In genomic region chr14:43198465-43198864, GRCh38 we compare ENCODE assay signal across 34 cellular contexts.
"Had no signal": no experiment of that assay in that cellular context is flagged by ENCODE, and none has a peak within 500 bp of the region (broad histone marks: within the 10 kb centered on the region; RNA-seq: fewer than 3 reads in every experiment).

No MANE protein-coding gene starts in this region.

- H3K4me3 ChIP-seq: MG63 had no signal

- DNase-seq: Kasumi-1, MG63, MM.1S, MV-4-11, NCI-H1048, NCI-H1092, NCI-H1092 treated with DMSO at 0.1 percent for 48 hours, NCI-H1105, NCI-H1105 treated with DMSO at 0.1 percent for 48 hours, NCI-H1417, NCI-H1417 treated with DMSO at 0.1 percent for 48 hours, NCI-H1436, NCI-H1436 treated with DMSO at 0.1 percent for 48 hours, NCI-H146, NCI-H1694, NCI-H1694 treated with DMSO at 0.1 percent for 48 hours, NCI-H187, NCI-H187 treated with DMSO at 0.1 percent for 48 hours, NCI-H1930, NCI-H2029, NCI-H2029 treated with DMSO at 0.1 percent for 48 hours, NCI-H2081, NCI-H2081 treated with DMSO at 0.1 percent for 48 hours, NCI-H2107, NCI-H2171, NCI-H2171 treated with DMSO at 0.1 percent for 48 hours, NCI-H2227 treated with DMSO at 0.1 percent for 48 hours, NCI-H226, NCI-H345, NCI-H446, NCI-H446 treated with DMSO at 0.1 percent for 48 hours, NCI-H510A, NCI-H510A treated with DMSO at 0.1 percent for 48 hours had no signal

- H3K27me3 ChIP-seq: MG63 had no signal

- H3K36me3 ChIP-seq: MG63 had no signal

- H3K4me2 ChIP-seq: KMS-11 had no signal

- H3K9ac ChIP-seq: KMS-11 had no signal

- H3K9me3 ChIP-seq: MG63 had no signal

- H3K27ac ChIP-seq: KMS-11 had no signal
